Comparison of ENCODE assay signal across 18 cellular contexts in the genomic region with DNA sequence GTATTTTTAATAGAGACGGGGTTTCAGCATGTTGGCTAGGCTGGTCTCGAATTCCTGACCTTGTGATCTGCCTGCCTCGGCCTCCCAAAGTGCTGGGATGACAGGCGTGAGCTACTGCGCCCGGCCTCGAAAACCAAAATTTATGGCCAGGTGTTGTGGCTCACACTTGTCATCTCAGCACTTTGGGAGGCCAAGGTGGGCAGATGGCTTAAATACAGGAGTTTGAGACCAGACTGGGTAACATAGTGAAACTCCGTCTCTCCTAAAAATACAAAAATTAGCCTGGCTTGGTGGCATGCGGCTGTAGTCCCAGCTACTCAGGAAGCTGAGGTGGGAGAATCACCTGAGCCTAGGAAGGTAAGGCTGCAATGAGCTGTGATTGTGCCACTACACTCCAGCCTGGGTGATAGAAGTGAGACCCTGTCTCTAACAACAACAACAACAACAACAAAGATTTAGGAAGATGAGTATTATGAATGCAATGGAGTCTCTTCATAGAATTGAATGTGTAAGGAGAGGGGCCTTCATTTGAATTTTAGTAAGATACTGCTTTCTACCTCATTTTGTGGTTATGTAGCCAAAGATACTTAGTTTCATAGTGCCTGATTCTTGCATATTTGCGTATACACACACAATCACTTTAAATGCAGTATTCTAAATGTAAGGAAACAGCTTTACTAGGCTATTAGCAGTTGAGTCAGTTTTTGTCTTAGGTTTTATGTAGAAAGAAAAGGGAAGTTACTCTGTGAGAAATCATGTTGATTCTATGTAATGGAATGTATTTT.
DNase-seq lines count a peak whose midpoint lies in the region; ATAC-seq and TF ChIP-seq lines count a peak whose summit lies in the region.
"Had no signal": no experiment of that assay in that cellular context is flagged by ENCODE, and none has a peak within 500 bp of the region (broad histone marks: within the 10 kb centered on the region; RNA-seq: fewer than 3 reads in every experiment).

No MANE protein-coding gene starts in this region.

- ATAC-seq in HG02870 (IDR thresholded peaks at IDR 0.05; ENCODE audit: unreplicated experiment) (peak; percentile 41), naive B cell (ENCODE audit: low read depth in 2 of 2) (no peak)

- no peak for DNase-seq in activated CD4-positive, alpha-beta T cell treated with anti-CD3 and anti-CD28 coated beads, Interleukin-2, amount 10 ng/mL, durations not matched to agents 24 days and 14 days
- DNase-seq in activated CD4-positive, alpha-beta T cell treated with anti-CD3 and anti-CD28 coated beads for 48 hours = no peak
- DNase-seq in naive B cell = no peak
- DNase-seq in hepatocyte (ENCODE audit: low spot score) = no peak
- DNase-seq in mesothelial cell of epicardium (ENCODE audit: low spot score in 2 of 2, unreplicated experiment in 2 of 2) = no peak
- no peak for DNase-seq in activated T-helper 2 cell treated with anti-CD3 and anti-CD28 coated beads, Interferon-gamma antibody, Interleukin-2, Interleukin-4, amounts not matched to agents 10 μg/mL and 5 μg/mL and 100 μg/mL, durations not matched to agents 14 hours and 24 hours and 36 hours (ENCODE audit: low spot score)
- DNase-seq: activated CD4-positive, alpha-beta T cell treated with anti-CD3 and anti-CD28 coated beads for 4 hours; foreskin melanocyte; GM23248; NCI-H1694 treated with DMSO at 0.1 percent for 48 hours; NCI-H510A; stimulated activated CD4-positive, alpha-beta T cell treated with anti-CD3 and anti-CD28 coated beads, Interleukin-1b, Interleukin-23, amount 100 ng/mL, for 48 hours; thyroid gland had no signal

- no peak for TF ChIP-seq CTCF in OCI-LY3 (IDR thresholded peaks at IDR 0.05; ENCODE audit: low read depth, low read length)
- TF ChIP-seq CTCF in hepatocyte (IDR thresholded peaks at IDR 0.05; ENCODE audit: poor library complexity) = no peak
- no peak for TF ChIP-seq CTCF in mesothelial cell of epicardium (IDR thresholded peaks at IDR 0.05; ENCODE audit: unreplicated experiment)

- H3K9me3 Mint-ChIP-seq in activated CD4-positive, alpha-beta T cell treated with anti-CD3 and anti-CD28 coated beads, Interleukin-2, amount 10 ng/mL, durations not matched to agents 24 days and 14 days = no peaks in the 10 kb centered on the region
- H3K9me3 Mint-ChIP-seq in naive B cell (no peaks in the 10 kb centered on the region), mesothelial cell of epicardium (no peaks in the 10 kb centered on the region)
- H3K9me3 Mint-ChIP-seq in activated T-helper 2 cell treated with anti-CD3 and anti-CD28 coated beads, Interferon-gamma antibody, Interleukin-2, Interleukin-4, amounts not matched to agents 10 μg/mL and 5 μg/mL and 100 μg/mL, durations not matched to agents 14 hours and 24 hours and 36 hours = no peaks in the 10 kb centered on the region
- H3K9me3 Mint-ChIP-seq: T-helper 1 cell treated with Interleukin-12 subunit alpha and Interleukin-12 subunit beta and Interleukin-4 antibody, amounts not matched to agents 30 μg/mL and 1 μg/mL, for 36 hours had no signal

- intact Hi-C loops in activated CD4-positive, alpha-beta T cell treated with anti-CD3 and anti-CD28 coated beads, Interleukin-2, amount 10 ng/mL, durations not matched to agents 24 days and 14 days (cut with micrococcal nuclease) = no loop called here
- intact Hi-C loops in activated T-helper 2 cell treated with anti-CD3 and anti-CD28 coated beads, Interferon-gamma antibody, Interleukin-2, Interleukin-4, amounts not matched to agents 10 μg/mL and 5 μg/mL and 100 μg/mL, durations not matched to agents 14 hours and 24 hours and 36 hours (cut with micrococcal nuclease) = no loop called here

- H3K36me3 ChIP-seq in OCI-LY3 (replicated peaks; ENCODE audit: low read depth, low read length) (peaks cover 18% of the 10 kb centered on the region), hepatocyte (replicated peaks; ENCODE audit: insufficient read depth, low read depth) (no peaks in the 10 kb centered on the region)
- H3K36me3 ChIP-seq: thyroid gland had no signal

- H3K9me3 ChIP-seq in OCI-LY3 (ENCODE audit: insufficient read depth, low read length) (no peaks in the 10 kb centered on the region), hepatocyte (ENCODE audit: low read depth) (no peaks in the 10 kb centered on the region)
- H3K9me3 ChIP-seq: right atrium auricular region, thyroid gland had no signal

- H4K20me1 ChIP-seq in OCI-LY3 (ENCODE audit: insufficient read depth, low read length) (peaks cover 77% of the 10 kb centered on the region), hepatocyte (ENCODE audit: insufficient read depth, poor library complexity, severe bottlenecking) (peaks cover 42% of the 10 kb centered on the region)

- H3K9ac ChIP-seq in OCI-LY3 (ENCODE audit: low read length) = no peak overlapping the region
- H3K9ac ChIP-seq: GM23248 had no signal

- H3K79me2 ChIP-seq in OCI-LY3 (ENCODE audit: low read length) (peaks cover 100% of the 10 kb centered on the region), hepatocyte (peaks cover 94% of the 10 kb centered on the region)

- H3K27me3 Mint-ChIP-seq in activated CD4-positive, alpha-beta T cell treated with anti-CD3 and anti-CD28 coated beads, Interleukin-2, amount 10 ng/mL, durations not matched to agents 24 days and 14 days = no peaks in the 10 kb centered on the region
- no peaks in the 10 kb centered on the region for H3K27me3 Mint-ChIP-seq in naive B cell
- H3K27me3 Mint-ChIP-seq in mesothelial cell of epicardium (ENCODE audit: low read depth) = no peaks in the 10 kb centered on the region
- H3K27me3 Mint-ChIP-seq in activated T-helper 2 cell treated with anti-CD3 and anti-CD28 coated beads, Interferon-gamma antibody, Interleukin-2, Interleukin-4, amounts not matched to agents 10 μg/mL and 5 μg/mL and 100 μg/mL, durations not matched to agents 14 hours and 24 hours and 36 hours (ENCODE audit: low read depth) = no peaks in the 10 kb centered on the region

- no peaks in the 10 kb centered on the region for H3K9me2 ChIP-seq in hepatocyte (replicated peaks; ENCODE audit: insufficient read depth)

- peaks cover 36% of the 10 kb centered on the region for H3K4me1 Mint-ChIP-seq in activated CD4-positive, alpha-beta T cell treated with anti-CD3 and anti-CD28 coated beads, Interleukin-2, amount 10 ng/mL, durations not matched to agents 24 days and 14 days
- H3K4me1 Mint-ChIP-seq in naive B cell (peaks cover 35 to 79% (median 57%) of the 10 kb centered on the region in 3 donors), mesothelial cell of epicardium (peaks cover 14% of the 10 kb centered on the region)
- peaks cover 28% of the 10 kb centered on the region for H3K4me1 Mint-ChIP-seq in activated T-helper 2 cell treated with anti-CD3 and anti-CD28 coated beads, Interferon-gamma antibody, Interleukin-2, Interleukin-4, amounts not matched to agents 10 μg/mL and 5 μg/mL and 100 μg/mL, durations not matched to agents 14 hours and 24 hours and 36 hours (ENCODE audit: low read depth)

- H3K4me3 ChIP-seq in OCI-LY3 (ENCODE audit: low read length) (no peak overlapping the region), hepatocyte (no peak overlapping the region)
- H3K4me3 ChIP-seq: GM23248, lung, right atrium auricular region, thyroid gland had no signal

- H3K4me1 ChIP-seq in OCI-LY3 (ENCODE audit: low read length) (peaks cover 33% of the 10 kb centered on the region), hepatocyte (ENCODE audit: insufficient read depth) (no peaks in the 10 kb centered on the region)

- peak overlapping the region; percentile 2 for H3K27ac Mint-ChIP-seq in activated CD4-positive, alpha-beta T cell treated with anti-CD3 and anti-CD28 coated beads, Interleukin-2, amount 10 ng/mL, durations not matched to agents 24 days and 14 days
- peak overlapping the region; percentile 44 to 84 (median 67) for H3K27ac Mint-ChIP-seq in naive B cell
- no peak overlapping the region for H3K27ac Mint-ChIP-seq in mesothelial cell of epicardium
- H3K27ac Mint-ChIP-seq in activated T-helper 2 cell treated with anti-CD3 and anti-CD28 coated beads, Interferon-gamma antibody, Interleukin-2, Interleukin-4, amounts not matched to agents 10 μg/mL and 5 μg/mL and 100 μg/mL, durations not matched to agents 14 hours and 24 hours and 36 hours = no peak overlapping the region
- H3K27ac Mint-ChIP-seq: T-helper 1 cell treated with Interleukin-12 subunit alpha and Interleukin-12 subunit beta and Interleukin-4 antibody, amounts not matched to agents 30 μg/mL and 1 μg/mL, for 36 hours had no signal

- peak overlapping the region; percentile 1 for H3K27ac ChIP-seq in OCI-LY3 (ENCODE audit: low read length)
- no peak overlapping the region for H3K27ac ChIP-seq in hepatocyte
- H3K27ac ChIP-seq: GM23248, thyroid gland had no signal

- H2AFZ ChIP-seq in OCI-LY3 (ENCODE audit: low read depth, low read length) (no peak overlapping the region), hepatocyte (no peak overlapping the region)
- H2AFZ ChIP-seq: GM23248 had no signal

- 98% methylated on average over 10 of the region's 10 CpGs for WGBS in hepatocyte (ENCODE audit: low lambda C conversion rate, missing lambda C conversion rate)

- H3K4me2 ChIP-seq in OCI-LY3 (ENCODE audit: low read length) (peak overlapping the region; percentile 6; the same call in 1 of the 2 replicates), hepatocyte (no peak overlapping the region)

- H3K4me3 Mint-ChIP-seq in activated CD4-positive, alpha-beta T cell treated with anti-CD3 and anti-CD28 coated beads, Interleukin-2, amount 10 ng/mL, durations not matched to agents 24 days and 14 days = no peak overlapping the region
- H3K4me3 Mint-ChIP-seq in naive B cell (peak overlapping the region in 1 of 8 donors; percentile 65), mesothelial cell of epicardium (no peak overlapping the region)
- H3K4me3 Mint-ChIP-seq in activated T-helper 2 cell treated with anti-CD3 and anti-CD28 coated beads, Interferon-gamma antibody, Interleukin-2, Interleukin-4, amounts not matched to agents 10 μg/mL and 5 μg/mL and 100 μg/mL, durations not matched to agents 14 hours and 24 hours and 36 hours (ENCODE audit: low read depth) = no peak overlapping the region
- H3K4me3 Mint-ChIP-seq: T-helper 1 cell treated with Interleukin-12 subunit alpha and Interleukin-12 subunit beta and Interleukin-4 antibody, amounts not matched to agents 30 μg/mL and 1 μg/mL, for 36 hours had no signal

- peaks cover 14% of the 10 kb centered on the region for H3K36me3 Mint-ChIP-seq in activated CD4-positive, alpha-beta T cell treated with anti-CD3 and anti-CD28 coated beads, Interleukin-2, amount 10 ng/mL, durations not matched to agents 24 days and 14 days (ENCODE audit: low read depth)
- no peaks in the 10 kb centered on the region for H3K36me3 Mint-ChIP-seq in naive B cell
- H3K36me3 Mint-ChIP-seq in mesothelial cell of epicardium = no peaks in the 10 kb centered on the region
- H3K36me3 Mint-ChIP-seq in activated T-helper 2 cell treated with anti-CD3 and anti-CD28 coated beads, Interferon-gamma antibody, Interleukin-2, Interleukin-4, amounts not matched to agents 10 μg/mL and 5 μg/mL and 100 μg/mL, durations not matched to agents 14 hours and 24 hours and 36 hours (ENCODE audit: low read depth) = peaks cover 15% of the 10 kb centered on the region

- H3K27me3 ChIP-seq in OCI-LY3 (ENCODE audit: low read depth, low read length) = no peaks in the 10 kb centered on the region
- no peaks in the 10 kb centered on the region for H3K27me3 ChIP-seq in hepatocyte
- H3K27me3 ChIP-seq: right atrium auricular region, thyroid gland had no signal

Comparison
In these comparisons a context has a peak if more than half of its experiments do, and no peak if none do; other contexts are left out.
1. H3K27ac Mint-ChIP-seq: peak in activated CD4-positive, alpha-beta T cell treated with anti-CD3 and anti-CD28 coated beads, Interleukin-2, amount 10 ng/mL, durations not matched to agents 24 days and 14 days (single experiment) and naive B cell (6 of 6); none in mesothelial cell of epicardium (single experiment) and activated T-helper 2 cell treated with anti-CD3 and anti-CD28 coated beads, Interferon-gamma antibody, Interleukin-2, Interleukin-4, amounts not matched to agents 10 μg/mL and 5 μg/mL and 100 μg/mL, durations not matched to agents 14 hours and 24 hours and 36 hours (single experiment).